10 cellular contexts compared by ENCODE assay signal in the genomic region with DNA sequence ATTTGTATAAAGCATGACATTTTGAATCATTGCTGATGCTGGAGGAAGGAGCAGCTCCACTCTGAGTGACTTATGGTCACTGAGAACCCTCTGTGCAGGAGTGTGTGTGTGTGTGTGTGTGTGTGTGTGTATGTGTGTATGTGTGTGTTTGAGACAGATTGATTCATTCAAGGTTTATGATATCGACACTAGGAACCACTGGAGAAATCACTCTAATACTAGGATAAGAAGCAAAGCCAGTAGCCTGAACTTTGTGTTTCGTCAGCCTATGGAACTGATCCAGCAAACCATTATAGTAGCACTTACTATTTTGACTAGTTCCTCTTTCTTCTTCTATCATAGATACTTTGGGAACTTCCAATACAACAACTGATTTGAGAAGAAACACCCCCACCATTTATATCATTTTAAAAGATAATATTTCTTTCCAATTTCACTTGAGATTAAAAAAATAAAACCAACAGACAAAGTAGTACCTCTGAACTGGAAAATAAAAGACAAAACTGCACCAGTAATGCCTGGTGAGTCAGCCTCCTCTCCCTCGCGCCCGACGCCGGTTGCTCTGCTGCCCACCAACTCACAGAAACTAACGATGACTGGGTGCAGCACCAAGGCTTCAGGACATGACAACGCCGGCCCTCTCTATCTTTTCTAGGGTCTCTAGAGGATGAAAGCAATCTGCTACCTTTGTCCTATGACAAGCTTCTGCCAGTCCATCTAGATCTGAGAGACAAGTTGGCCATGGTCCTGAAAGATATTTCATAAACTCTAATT. TPM values are rescaled to one million over a fixed set of nuclear protein-coding genes. Genes with fewer than 3 reads are reported as not detected.
A peak's percentile ranks its signal among the peaks of the same experiment; 100 is the strongest.
DNase-seq lines count a peak whose midpoint lies in the region; ATAC-seq and TF ChIP-seq lines count a peak whose summit lies in the region.
"Had no signal": no experiment of that assay in that cellular context is flagged by ENCODE, and none has a peak within 500 bp of the region (broad histone marks: within the 10 kb centered on the region; RNA-seq: fewer than 3 reads in every experiment).

No MANE protein-coding gene starts in this region.

- H3K9me3 ChIP-seq in CD4-positive, alpha-beta T cell (ENCODE audit: control insufficient read depth, low read length): no peaks in the 10 kb centered on the region
- H3K9me3 ChIP-seq in OCI-LY7 (ENCODE audit: low read length): no peaks in the 10 kb centered on the region

- intact Hi-C loops in CD4-positive, alpha-beta T cell (cut with DNase I, micrococcal nuclease): loop anchor here in 1 of 2 experiments (5.0 kb wide), 1 partner anchor 81 kb away; no protein-coding TSS in a partner anchor
- intact Hi-C loops in OCI-LY7 (cut with micrococcal nuclease; ENCODE audit: unreplicated experiment): loop anchor here (2.0 kb wide), 1 partner anchor 27 kb away; no protein-coding TSS in a partner anchor

- H3K4me1 ChIP-seq in OCI-LY7 (ENCODE audit: insufficient read depth, low read length, poor library complexity, severe bottlenecking): peaks cover 96% of the 10 kb centered on the region

- peak overlapping the region; percentile 54 for H3K4me3 Mint-ChIP-seq in CD4-positive, alpha-beta T cell
- H3K4me3 Mint-ChIP-seq in activated T-cell treated with anti-CD3 and anti-CD28 coated beads, Interleukin-2, amount 50 U/mL, for 24 hours: peak overlapping the region; percentile 63

- peaks cover 100% of the 10 kb centered on the region for H3K4me1 Mint-ChIP-seq in CD4-positive, alpha-beta T cell (ENCODE audit: low read depth)
- H3K4me1 Mint-ChIP-seq in activated T-cell treated with anti-CD3 and anti-CD28 coated beads, Interleukin-2, amount 50 U/mL, for 24 hours (ENCODE audit: low read depth): peaks cover 100% of the 10 kb centered on the region

- peak overlapping the region; percentile 67 for H3K4me2 ChIP-seq in OCI-LY7 (ENCODE audit: low read length)

- no peaks in the 10 kb centered on the region for H3K79me2 ChIP-seq in OCI-LY7 (ENCODE audit: insufficient read depth, low read depth, low read length)

- no peak for ATAC-seq in CD4-positive, alpha-beta T cell (ENCODE audit: poor library complexity)
- no peak for ATAC-seq in GM18873 (IDR thresholded peaks at IDR 0.05; ENCODE audit: low FRiP score, unreplicated experiment)
- ATAC-seq in GM18511 (IDR thresholded peaks at IDR 0.05; ENCODE audit: unreplicated experiment): no peak

- no peak for TF ChIP-seq CTCF in CD4-positive, alpha-beta T cell (IDR thresholded peaks at IDR 0.05)
- TF ChIP-seq CTCF in OCI-LY7 (conservative IDR thresholded peaks at IDR 0.05; ENCODE audit: low read length): no peak

- H3K9me2 ChIP-seq in OCI-LY7 (ENCODE audit: insufficient read depth, low read length): no peaks in the 10 kb centered on the region

- H3K9me3 Mint-ChIP-seq in CD4-positive, alpha-beta T cell: no peaks in the 10 kb centered on the region
- H3K9me3 Mint-ChIP-seq in activated T-cell treated with anti-CD3 and anti-CD28 coated beads, Interleukin-2, amount 50 U/mL, for 24 hours: peaks cover 2% of the 10 kb centered on the region

- peak overlapping the region; percentile 75; the same call in 1 of the 2 replicates for H2AFZ ChIP-seq in OCI-LY7 (ENCODE audit: low read length)

- peak overlapping the region; percentile 97 for H3K27ac Mint-ChIP-seq in CD4-positive, alpha-beta T cell
- peak overlapping the region; percentile 98 for H3K27ac Mint-ChIP-seq in activated T-cell treated with anti-CD3 and anti-CD28 coated beads, Interleukin-2, amount 50 U/mL, for 24 hours

- peak in 7 of 10 experiments; percentile 19 to 56 (median 38) for DNase-seq in CD4-positive, alpha-beta T cell
- DNase-seq in OCI-LY7 (ENCODE audit: low spot score) (no peak), pons (ENCODE audit: low spot score) (peak; percentile 48), iPS-NIHi7 (ENCODE audit: extremely low spot score) (no peak), A172 (ENCODE audit: low spot score) (no peak)
- DNase-seq in activated T-cell treated with anti-CD3 and anti-CD28 coated beads, Interleukin-2, amount 50 U/mL, for 24 hours: peak; percentile 76
- DNase-seq: amniotic stem cell had no signal

- H3K27ac ChIP-seq in CD4-positive, alpha-beta T cell (ENCODE audit: low read depth, low read length): peak overlapping the region; percentile 44
- peak overlapping the region; percentile 87 for H3K27ac ChIP-seq in OCI-LY7 (ENCODE audit: low read depth, low read length, poor library complexity, severe bottlenecking)

- H3K4me3 ChIP-seq in OCI-LY7 (ENCODE audit: low read depth, low read length, poor library complexity, severe bottlenecking): peak overlapping the region; percentile 43

- no peaks in the 10 kb centered on the region for H4K20me1 ChIP-seq in OCI-LY7 (ENCODE audit: insufficient read depth, low read length)

- POLR2A ChIA-PET in CD4-positive, alpha-beta T cell (lab: Charles Lee): interaction anchor here (0.6 to 5.7 kb wide), 8 partner anchors 7 to 48 kb away, joined by 3 to 74 read pairs (median 11); a partner anchor contains a TSS
- POLR2A ChIA-PET in OCI-LY7 (lab: Charles Lee): interaction anchor here (1.0 to 3.1 kb wide), 7 partner anchors 14 to 104 kb away, joined by 3 to 14 read pairs (median 5); a partner anchor contains a TSS

- H3K36me3 Mint-ChIP-seq in CD4-positive, alpha-beta T cell (ENCODE audit: low read depth): peaks cover 91% of the 10 kb centered on the region
- peaks cover 99% of the 10 kb centered on the region for H3K36me3 Mint-ChIP-seq in activated T-cell treated with anti-CD3 and anti-CD28 coated beads, Interleukin-2, amount 50 U/mL, for 24 hours (ENCODE audit: low read depth)

- no peaks in the 10 kb centered on the region for H3K36me3 ChIP-seq in OCI-LY7 (ENCODE audit: insufficient read depth, low read length)

- no peaks in the 10 kb centered on the region for H3K27me3 ChIP-seq in CD4-positive, alpha-beta T cell (ENCODE audit: control insufficient read depth, insufficient read depth, low read length)

- CTCF ChIA-PET in CD4-positive, alpha-beta T cell (lab: Charles Lee): interaction anchor here (1.1 kb wide), 1 partner anchor 19 kb away, joined by 3 read pairs; no protein-coding TSS in a partner anchor
- CTCF ChIA-PET in OCI-LY7 (lab: Charles Lee; ENCODE audit: unreplicated experiment): interaction anchor here (1.4 to 1.5 kb wide), 2 partner anchors 49 kb away, joined by 6 read pairs; no protein-coding TSS in a partner anchor

- H3K27me3 Mint-ChIP-seq in CD4-positive, alpha-beta T cell: no peaks in the 10 kb centered on the region
- H3K27me3 Mint-ChIP-seq in activated T-cell treated with anti-CD3 and anti-CD28 coated beads, Interleukin-2, amount 50 U/mL, for 24 hours: no peaks in the 10 kb centered on the region

- no TSS peak for BruUV-seq in OCI-LY7 (replicated peaks; lab: Mats Ljungman, UMichigan)

RNA-seq across cellular contexts. Expression of a gene that starts 20.9 kb away (rescaled TPM):
- 10 to 100 TPM; 39.4 to 39.8 TPM for total RNA-seq in CD4-positive, alpha-beta T cell
- 0.32 and 0.36 TPM in 2 replicates for total RNA-seq in OCI-LY7 (2014; rRNA removed; shearing (Covaris generic))
- total RNA-seq in OCI-LY7 (2022): 0.42 and 0.72 TPM in 2 replicates
- total RNA-seq in A172 (2014; rRNA removed; shearing (Covaris generic)): 0.07 and 1.1 TPM in 2 replicates
- total RNA-seq: fibroblast of lung had no signal

RNA-seq across cellular contexts. Expression of a gene that starts 46.6 kb away (rescaled TPM):
- total RNA-seq in CD4-positive, alpha-beta T cell: 10 to 100 TPM; 32.7 to 36.9 TPM
- total RNA-seq in OCI-LY7 (2014; rRNA removed; shearing (Covaris generic)): 23.3 and 23.4 TPM in 2 replicates
- 22.2 and 28.8 TPM in 2 replicates for total RNA-seq in OCI-LY7 (2022)
- not detected in 2 replicates for total RNA-seq in A172 (2014; rRNA removed; shearing (Covaris generic))
- total RNA-seq: fibroblast of lung had no signal

Comparison
In these comparisons a context has a peak if more than half of its experiments do, and no peak if none do; other contexts are left out.
1. DNase-seq: peak in CD4-positive, alpha-beta T cell (7 of 10), activated T-cell treated with anti-CD3 and anti-CD28 coated beads, Interleukin-2, amount 50 U/mL, for 24 hours (single experiment) and pons (single experiment); none in OCI-LY7 (single experiment), iPS-NIHi7 (single experiment) and A172 (single experiment).
2. RNA of a gene that starts 20.9 kb away (total RNA-seq): 39.4 to 39.8 TPM in CD4-positive, alpha-beta T cell; 0.32 to 0.72 TPM in OCI-LY7 and 0.07 to 1.1 TPM in A172; every median in the first group is over 10 times any median in the second.
3. RNA of a gene that starts 46.6 kb away (total RNA-seq): 32.7 to 36.9 TPM in CD4-positive, alpha-beta T cell and 22.2 to 28.8 TPM in OCI-LY7; not detected in A172; every median in the first group is over 10 times any median in the second.